13 cellular contexts compared by ENCODE assay signal in genomic region chrX:115602729-115603389, GRCh38. TPM values are rescaled to one million over a fixed set of nuclear protein-coding genes. Genes with fewer than 3 reads are reported as not detected.
DNase-seq lines count a peak whose midpoint lies in the region; ATAC-seq and TF ChIP-seq lines count a peak whose summit lies in the region.
"Had no signal": no experiment of that assay in that cellular context is flagged by ENCODE, and none has a peak within 500 bp of the region (broad histone marks: within the 10 kb centered on the region; RNA-seq: fewer than 3 reads in every experiment).

No MANE protein-coding gene starts in this region.

- no peaks in the 10 kb centered on the region for H3K9me3 ChIP-seq in suprapubic skin

- 29% methylated on average over 4 of the region's 4 CpGs for WGBS in suprapubic skin

- TF ChIP-seq POLR2A in suprapubic skin (IDR thresholded peaks at IDR 0.05) = no peak

- peak; percentile 16 for DNase-seq in DMS53 (lab: John Stamatoyannopoulos, UW)
- DNase-seq in DMS53 treated with DMSO at 0.1 percent for 48 hours (lab: John Stamatoyannopoulos, UW; ENCODE audit: unreplicated experiment) = no peak
- DNase-seq in SW480 (ENCODE audit: low spot score) = peak; percentile 36
- DNase-seq in fibroblast of peridontal ligament (ENCODE audit: extremely low read depth) = peak; percentile 29
- DNase-seq in suprapubic skin (ENCODE audit: low spot score in 2 of 2) = no peak
- DNase-seq in NCI-H1694 (lab: John Stamatoyannopoulos, UW) = no peak
- no peak for DNase-seq in nucleus accumbens (lab: John Stamatoyannopoulos, UW)
- DNase-seq: activated naive CD4-positive, alpha-beta T cell treated with Interleukin-2 at 50 U/mL for 16 hours; cerebellar nuclear complex; NCI-H1694 treated with DMSO at 0.1 percent for 48 hours; SIG-M5 had no signal

- H3K27ac ChIP-seq in suprapubic skin = peak overlapping the region; percentile 67

- H3K36me3 ChIP-seq in suprapubic skin = no peaks in the 10 kb centered on the region

- no peak for ATAC-seq in GM19463 (IDR thresholded peaks at IDR 0.05; ENCODE audit: unreplicated experiment)
- ATAC-seq: K562 had no signal

- no peak for TF ChIP-seq EP300 in suprapubic skin (IDR thresholded peaks at IDR 0.05)

- peaks cover 16% of the 10 kb centered on the region for H3K4me1 ChIP-seq in suprapubic skin

- no peaks in the 10 kb centered on the region for H3K27me3 ChIP-seq in suprapubic skin

- TF ChIP-seq CTCF in suprapubic skin (IDR thresholded peaks at IDR 0.05) = no peak

- no peak overlapping the region for H3K4me3 ChIP-seq in suprapubic skin
- H3K4me3 ChIP-seq: K562 had no signal

RNA-seq across cellular contexts. Expression of gene PLS3, which starts 41.9 kb away (rescaled TPM):
- total RNA-seq in suprapubic skin = 100 to 1,000 TPM in 3 of 4 donors, 10 to 100 TPM in 1; 74.7 to 145 (median 136) TPM

Comparison
In these comparisons a context has a peak if more than half of its experiments do, and no peak if none do; other contexts are left out.
1. DNase-seq: peak in DMS53 (single experiment), SW480 (single experiment) and fibroblast of peridontal ligament (single experiment); none in DMS53 treated with DMSO at 0.1 percent for 48 hours (single experiment), suprapubic skin (0 of 2), NCI-H1694 (single experiment) and nucleus accumbens (0 of 56).